ENCODE assay signal across 8 cellular contexts in genomic region chr20:5448449-5449118, GRCh38.
DNase-seq lines count a peak whose midpoint lies in the region; ATAC-seq and TF ChIP-seq lines count a peak whose summit lies in the region.

No MANE protein-coding gene starts in this region.

- no peaks in the 10 kb centered on the region for H3K79me2 ChIP-seq in GM23248 (ENCODE audit: insufficient read depth)
- H3K79me2 ChIP-seq in fibroblast of lung (ENCODE audit: control insufficient read depth, insufficient read depth, low read length), result no peaks in the 10 kb centered on the region

- H4K20me1 ChIP-seq in GM23248 (ENCODE audit: insufficient read depth) (no peaks in the 10 kb centered on the region), fibroblast of lung (ENCODE audit: control insufficient read depth, extremely low read depth, insufficient read depth, low read length) (no peaks in the 10 kb centered on the region)

- H3K4me2 ChIP-seq in GM23248 (ENCODE audit: unreplicated experiment) (no peak overlapping the region), fibroblast of lung (ENCODE audit: extremely low read depth, insufficient read depth, low read length) (no peak overlapping the region), neuronal stem cell (ENCODE audit: insufficient read depth, low read length, poor library complexity, severe bottlenecking) (no peak overlapping the region)

- H3K27me3 ChIP-seq in GM23248 (replicated peaks; ENCODE audit: insufficient read depth) (peaks cover 7% of the 10 kb centered on the region; the same call in 1 of the 2 replicates), fibroblast of lung (ENCODE audit: control insufficient read depth, insufficient read depth, low read length) (no peaks in the 10 kb centered on the region), neuronal stem cell (ENCODE audit: control insufficient read depth in 3 of 3, insufficient read depth in 3 of 3, low read depth in 1 of 3, low read length in 3 of 3) (peaks cover 0 to 4% (median 0%) of the 10 kb centered on the region in 3 experiments)

- H3K4ac ChIP-seq in neuronal stem cell (ENCODE audit: low read length), result no peak overlapping the region

- H2BK120ac ChIP-seq in neuronal stem cell (ENCODE audit: low read depth, low read length), result no peak overlapping the region

- H3K4me3 ChIP-seq in GM23248 (no peak overlapping the region), fibroblast of lung (replicated peaks in 1 of 4; ENCODE audit: control extremely low read depth in 1 of 4, insufficient read depth in 1 of 4, low read depth in 3 of 4, low read length in 4 of 4) (no peak overlapping the region), neuronal stem cell (ENCODE audit: low read length in 2 of 2) (no peak overlapping the region)

- DNase-seq in GM23248, result peak; percentile 52
- DNase-seq in NCI-H774 (lab: John Stamatoyannopoulos, UW), result peak; percentile 30
- DNase-seq in activated T-cell treated with anti-CD3 and anti-CD28 coated beads for 24 hours (ENCODE audit: low read depth), result peak; percentile 41
- peak; percentile 12 to 38 for DNase-seq in fibroblast of lung (ENCODE audit: low read depth in 2 of 2)
- peak; percentile 62 for DNase-seq in neuronal stem cell (ENCODE audit: low spot score)
- DNase-seq in ureter (ENCODE audit: low spot score), result peak; percentile 56

- no peaks in the 10 kb centered on the region for H3K9me2 ChIP-seq in GM23248 (ENCODE audit: insufficient read depth)

- H2BK15ac ChIP-seq in neuronal stem cell (ENCODE audit: low read length), result no peak overlapping the region

- H3K36me3 ChIP-seq in GM23248 (ENCODE audit: low read depth), result no peaks in the 10 kb centered on the region
- no peaks in the 10 kb centered on the region for H3K36me3 ChIP-seq in fibroblast of lung (ENCODE audit: control insufficient read depth, insufficient read depth, low read length)
- H3K36me3 ChIP-seq in neuronal stem cell (replicated peaks in 1 of 2; ENCODE audit: control insufficient read depth in 2 of 2, insufficient read depth in 2 of 2, low read length in 2 of 2), result no peaks in the 10 kb centered on the region

- no peak overlapping the region for H3K23ac ChIP-seq in neuronal stem cell (ENCODE audit: low read depth, low read length, poor library complexity)

- H3K79me1 ChIP-seq in neuronal stem cell (ENCODE audit: low read depth, low read length), result no peaks in the 10 kb centered on the region

- no peaks in the 10 kb centered on the region for H3F3A ChIP-seq in GM23248 (ENCODE audit: insufficient read depth)

- no peak overlapping the region for H2BK5ac ChIP-seq in neuronal stem cell (ENCODE audit: low read length)

- H3K9ac ChIP-seq in GM23248 (no peak overlapping the region), fibroblast of lung (ENCODE audit: insufficient read depth, low read length) (no peak overlapping the region), neuronal stem cell (ENCODE audit: low read depth, low read length, poor library complexity) (no peak overlapping the region)

- H4K91ac ChIP-seq in neuronal stem cell (ENCODE audit: low read depth, low read length, poor library complexity), result no peak overlapping the region

- in situ Hi-C loops in GM23248 (cut with MboI), result loop anchor here (10.0 kb wide), 1 partner anchor 244 kb away; no protein-coding TSS in a partner anchor

- H3K4me1 ChIP-seq in GM23248 (ENCODE audit: insufficient read depth) (no peaks in the 10 kb centered on the region), fibroblast of lung (ENCODE audit: control insufficient read depth, extremely low read depth, insufficient read depth, low read length) (no peaks in the 10 kb centered on the region), neuronal stem cell (ENCODE audit: control insufficient read depth in 2 of 2, insufficient read depth in 1 of 2, low read depth in 1 of 2, low read length in 2 of 2) (no peaks in the 10 kb centered on the region)

- H3K27ac ChIP-seq in C4-2B (no peak overlapping the region), GM23248 (no peak overlapping the region), fibroblast of lung (ENCODE audit: insufficient read depth, low read length) (no peak overlapping the region), neuronal stem cell (replicated peaks; ENCODE audit: low read length) (no peak overlapping the region)

- no peak for ATAC-seq in HG03439 (IDR thresholded peaks at IDR 0.05; ENCODE audit: unreplicated experiment)

- H2AK5ac ChIP-seq in neuronal stem cell (ENCODE audit: low read depth, low read length), result no peak overlapping the region

- no peak overlapping the region for H3K18ac ChIP-seq in neuronal stem cell (ENCODE audit: low read length)

- H2AFZ ChIP-seq in GM23248 (no peak overlapping the region), fibroblast of lung (ENCODE audit: low read length) (no peak overlapping the region), neuronal stem cell (ENCODE audit: low read length) (no peak overlapping the region)

- H3K14ac ChIP-seq in neuronal stem cell (ENCODE audit: low read length), result no peak overlapping the region

- H4K8ac ChIP-seq in neuronal stem cell (ENCODE audit: low read depth, low read length), result no peak overlapping the region

- H3K9me3 ChIP-seq in GM23248 (ENCODE audit: low read depth), result no peaks in the 10 kb centered on the region
- H3K9me3 ChIP-seq in fibroblast of lung (ENCODE audit: control insufficient read depth, insufficient read depth, low read depth, low read length), result no peaks in the 10 kb centered on the region
- H3K9me3 ChIP-seq in neuronal stem cell (replicated peaks in 1 of 2; ENCODE audit: control insufficient read depth in 2 of 2, insufficient read depth in 1 of 2, low read depth in 1 of 2, low read length in 2 of 2), result peaks cover 0 to 1% of the 10 kb centered on the region in 2 donors

- 14% methylated on average over 10 of the region's 10 CpGs for WGBS in GM23248 (ENCODE audit: low coverage in 1 of 2, low lambda C conversion rate in 2 of 2, missing lambda C conversion rate in 2 of 2), 2 experiments
- no CpG with 5 or more reads among the region's 10 CpGs for WGBS in neuronal stem cell (ENCODE audit: extremely low coverage in 2 of 2, insufficient read length in 2 of 2, insufficient replicate concordance in 1 of 2), 2 donors

- TF ChIP-seq CTCF in C4-2B (conservative IDR thresholded peaks at IDR 0.05) (peak; percentile 78), fibroblast of lung (conservative IDR thresholded peaks at IDR 0.05 in 1 of 2, IDR thresholded peaks at IDR 0.05 in 1 of 2; ENCODE audit: low read depth in 1 of 2, low read length in 2 of 2) (peak; percentile 70 to 75)

- H2BK12ac ChIP-seq in neuronal stem cell (ENCODE audit: low read length), result no peak overlapping the region
